ENCODE assay signal across 15 cellular contexts in the genomic region with DNA sequence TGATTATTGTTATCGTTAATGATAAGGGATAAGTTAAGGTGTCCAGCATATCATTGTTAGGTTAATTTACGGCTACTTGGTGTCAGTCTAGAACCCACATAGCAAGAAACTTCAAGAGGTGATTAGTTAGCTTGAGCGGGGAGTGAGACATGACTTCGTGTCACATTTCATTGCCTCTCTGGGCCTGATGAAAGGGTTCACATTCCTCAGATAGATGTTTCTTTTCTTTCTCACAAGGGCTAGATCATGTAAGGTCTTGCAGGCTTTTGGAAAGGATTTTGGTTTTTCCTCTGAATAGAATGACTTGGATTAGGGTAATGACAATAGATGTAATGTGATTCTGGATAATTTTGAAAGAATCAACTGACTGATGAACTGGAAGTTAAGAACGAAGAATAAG. TPM values are rescaled to one million over a fixed set of nuclear protein-coding genes. Genes with fewer than 3 reads are reported as not detected.
A peak's percentile ranks its signal among the peaks of the same experiment; 100 is the strongest.
DNase-seq lines count a peak whose midpoint lies in the region; TF ChIP-seq lines count a peak whose summit lies in the region.
"Had no signal": no experiment of that assay in that cellular context is flagged by ENCODE, and none has a peak within 500 bp of the region (broad histone marks: within the 10 kb centered on the region; RNA-seq: fewer than 3 reads in every experiment).

No MANE protein-coding gene starts in this region.

- peaks cover 100% of the 10 kb centered on the region for H3K79me2 ChIP-seq in smooth muscle cell (ENCODE audit: low read depth)

- peaks cover 100% of the 10 kb centered on the region for H4K20me1 ChIP-seq in smooth muscle cell (ENCODE audit: low read depth)

- H3F3A ChIP-seq in smooth muscle cell (ENCODE audit: low read depth): peaks cover 25% of the 10 kb centered on the region

- H3K9me3 ChIP-seq in cardiac muscle cell (ENCODE audit: low read depth) (no peaks in the 10 kb centered on the region), right atrium auricular region (no peaks in the 10 kb centered on the region), colonic mucosa (no peaks in the 10 kb centered on the region), smooth muscle cell (replicated peaks; ENCODE audit: low read depth) (no peaks in the 10 kb centered on the region)
- H3K9me3 ChIP-seq: adrenal gland, SJCRH30 had no signal

- DNase-seq in cardiac muscle cell (ENCODE audit: low read depth in 1 of 2, low spot score in 1 of 2) (peak in 1 of 2 donors; percentile 78), right atrium auricular region (ENCODE audit: low spot score) (no peak), colonic mucosa (no peak), kidney tubule cell (ENCODE audit: low spot score) (peak; percentile 53), smooth muscle cell (lab: John Stamatoyannopoulos, UW; ENCODE audit: unreplicated experiment) (no peak), NCI-H1105 treated with DMSO at 0.1 percent for 48 hours (lab: John Stamatoyannopoulos, UW) (no peak), DMS53 treated with DMSO at 0.1 percent for 48 hours (lab: John Stamatoyannopoulos, UW; ENCODE audit: unreplicated experiment) (no peak), COLO668 (lab: John Stamatoyannopoulos, UW; ENCODE audit: unreplicated experiment) (no peak)
- DNase-seq: activated CD4-positive, alpha-beta T cell treated with anti-CD3 and anti-CD28 coated beads, Interleukin-2, amount 50 U/mL, for 48 hours; activated T-cell treated with anti-CD3 and anti-CD28 coated beads, Interleukin-2, amount 50 U/mL, for 48 hours; adrenal gland; CD8-positive, alpha-beta memory T cell; NCI-H1417 treated with DMSO at 0.1 percent for 48 hours; SJCRH30 had no signal

- intact Hi-C loops in colonic mucosa (cut with DNase I): no loop called here

- H3K27ac ChIP-seq in cardiac muscle cell (peak overlapping the region; percentile 97), right atrium auricular region (no peak overlapping the region), colonic mucosa (peak overlapping the region; percentile 34), smooth muscle cell (ENCODE audit: low read depth) (peak overlapping the region; percentile 62)
- H3K27ac ChIP-seq: adrenal gland, KMS-11, SJCRH30 had no signal

- no peak for TF ChIP-seq CTCF in cardiac muscle cell (IDR thresholded peaks at IDR 0.05; ENCODE audit: low read depth, low read length)
- TF ChIP-seq CTCF in right atrium auricular region (IDR thresholded peaks at IDR 0.05): no peak
- no peak for TF ChIP-seq CTCF in colonic mucosa (IDR thresholded peaks at IDR 0.05)
- TF ChIP-seq CTCF in smooth muscle cell (IDR thresholded peaks at IDR 0.05; ENCODE audit: borderline replicate concordance, insufficient read depth, poor library complexity, severe bottlenecking): no peak

- no peaks in the 10 kb centered on the region for H3K27me3 ChIP-seq in cardiac muscle cell
- no peaks in the 10 kb centered on the region for H3K27me3 ChIP-seq in right atrium auricular region
- no peaks in the 10 kb centered on the region for H3K27me3 ChIP-seq in colonic mucosa
- H3K27me3 ChIP-seq in smooth muscle cell (ENCODE audit: low read depth): no peaks in the 10 kb centered on the region
- H3K27me3 ChIP-seq: adrenal gland, SJCRH30 had no signal

- peaks cover 2% of the 10 kb centered on the region for H3K36me3 ChIP-seq in cardiac muscle cell
- peaks cover 5% of the 10 kb centered on the region for H3K36me3 ChIP-seq in right atrium auricular region
- no peaks in the 10 kb centered on the region for H3K36me3 ChIP-seq in colonic mucosa
- peaks cover 14% of the 10 kb centered on the region for H3K36me3 ChIP-seq in smooth muscle cell (ENCODE audit: low read depth)
- H3K36me3 ChIP-seq: adrenal gland had no signal

- H3K4me1 ChIP-seq in cardiac muscle cell (ENCODE audit: low read depth): peaks cover 51% of the 10 kb centered on the region
- peaks cover 0 to 68% of the 10 kb centered on the region in 2 donors for H3K4me1 ChIP-seq in right atrium auricular region
- H3K4me1 ChIP-seq in colonic mucosa: no peaks in the 10 kb centered on the region
- H3K4me1 ChIP-seq in smooth muscle cell (ENCODE audit: low read depth): peaks cover 40% of the 10 kb centered on the region
- H3K4me1 ChIP-seq: SJCRH30 had no signal

- H3K9ac ChIP-seq in colonic mucosa (ENCODE audit: low read depth in 2 of 2, low read length in 2 of 2): peak overlapping the region in 1 of 2 donors; percentile 38
- no peak overlapping the region for H3K9ac ChIP-seq in smooth muscle cell (ENCODE audit: low read depth)
- H3K9ac ChIP-seq: KMS-11 had no signal

- H3K4me3 ChIP-seq in cardiac muscle cell: no peak overlapping the region
- H3K4me3 ChIP-seq in right atrium auricular region: no peak overlapping the region
- no peak overlapping the region for H3K4me3 ChIP-seq in colonic mucosa
- no peak overlapping the region for H3K4me3 ChIP-seq in smooth muscle cell
- H3K4me3 ChIP-seq: adrenal gland, SJCRH30 had no signal

- no peak overlapping the region for H2AFZ ChIP-seq in smooth muscle cell (ENCODE audit: low read depth)

- no peak overlapping the region for H3K4me2 ChIP-seq in smooth muscle cell
- H3K4me2 ChIP-seq: KMS-11 had no signal

- WGBS in smooth muscle cell (ENCODE audit: low lambda C conversion rate): 51% methylated on average over 5 of the region's 5 CpGs

RNA-seq across cellular contexts. Expression of a gene that starts 26.7 kb away (rescaled TPM):
- total RNA-seq in cardiac muscle cell (113 and 141 TPM in 2 replicates), right atrium auricular region (10 to 100 TPM; 75.4 to 94.1 TPM), colonic mucosa (100 to 1,000 TPM in 1 of 2 donors, 10 to 100 TPM in 1; 78.3 to 135 TPM), smooth muscle cell (97.5 and 121 TPM in 2 replicates)
- polyA plus RNA-seq in cardiac muscle cell (72.2 and 109 TPM in 2 replicates), smooth muscle cell (52.2 and 78.4 TPM in 2 replicates)

Comparison
In these comparisons a context has a peak if more than half of its experiments do, and no peak if none do; other contexts are left out.
1. H3K27ac ChIP-seq: peak in cardiac muscle cell (single experiment), colonic mucosa (single experiment) and smooth muscle cell (single experiment); none in right atrium auricular region (0 of 2).